ENCODE assay signal across 17 cellular contexts in genomic region chr22:39706406-39707150, GRCh38.
"Had no signal": no experiment of that assay in that cellular context is flagged by ENCODE, and none has a peak within 500 bp of the region (broad histone marks: within the 10 kb centered on the region; RNA-seq: fewer than 3 reads in every experiment).

No MANE protein-coding gene starts in this region.

- H3K4me1 ChIP-seq: sigmoid colon had no signal

- ATAC-seq: esophagus mucosa; mucosa of descending colon; naive thymus-derived CD8-positive, alpha-beta T cell; psoas muscle; stimulated activated naive CD8-positive, alpha-beta T cell treated with anti-CD3 and anti-CD28 coated beads, Interleukin-15, Interleukin-2, amounts not matched to agents 100 U/mL and 50 U/mL, for 24 hours; T-helper 17 cell had no signal

- DNase-seq: activated CD4-positive, alpha-beta memory T cell treated with anti-CD3 and anti-CD28 coated beads, Interleukin-2, amount 10 ng/mL, durations not matched to agents 7 days and 5 days; activated CD4-positive, alpha-beta T cell treated with anti-CD3 and anti-CD28 coated beads for 1 hour; activated CD8-positive, alpha-beta memory T cell treated with anti-CD3 and anti-CD28 coated beads, Interleukin-2, amount 50 U/mL, for 4 hours; activated naive CD8-positive, alpha-beta T cell treated with anti-CD3 and anti-CD28 coated beads, Interleukin-2, amount 10 ng/mL, durations not matched to agents 7 days and 5 days; aorta; dorsolateral prefrontal cortex; left colon; mucosa of descending colon; naive thymus-derived CD8-positive, alpha-beta T cell; psoas muscle; sigmoid colon; stimulated activated CD4-positive, alpha-beta T cell treated with anti-CD3 and anti-CD28 coated beads, Interleukin-2, amount 100 ng/mL, for 48 hours; stimulated activated CD8-positive, alpha-beta memory T cell treated with anti-CD3 and anti-CD28 coated beads, Interleukin-4, amount 100 ng/mL, for 48 hours; stimulated activated naive CD8-positive, alpha-beta T cell treated with anti-CD3 and anti-CD28 coated beads, Interleukin-15, Interleukin-2, amounts not matched to agents 100 U/mL and 50 U/mL, for 24 hours; T-helper 17 cell had no signal

- H3K4me3 ChIP-seq: dorsolateral prefrontal cortex, mucosa of descending colon, psoas muscle, sigmoid colon, suprapubic skin had no signal

- H3K9me3 ChIP-seq: mucosa of descending colon, psoas muscle, sigmoid colon, suprapubic skin had no signal

- H3K36me3 ChIP-seq: sigmoid colon, suprapubic skin had no signal
